11 cellular contexts compared by ENCODE assay signal in the genomic region with DNA sequence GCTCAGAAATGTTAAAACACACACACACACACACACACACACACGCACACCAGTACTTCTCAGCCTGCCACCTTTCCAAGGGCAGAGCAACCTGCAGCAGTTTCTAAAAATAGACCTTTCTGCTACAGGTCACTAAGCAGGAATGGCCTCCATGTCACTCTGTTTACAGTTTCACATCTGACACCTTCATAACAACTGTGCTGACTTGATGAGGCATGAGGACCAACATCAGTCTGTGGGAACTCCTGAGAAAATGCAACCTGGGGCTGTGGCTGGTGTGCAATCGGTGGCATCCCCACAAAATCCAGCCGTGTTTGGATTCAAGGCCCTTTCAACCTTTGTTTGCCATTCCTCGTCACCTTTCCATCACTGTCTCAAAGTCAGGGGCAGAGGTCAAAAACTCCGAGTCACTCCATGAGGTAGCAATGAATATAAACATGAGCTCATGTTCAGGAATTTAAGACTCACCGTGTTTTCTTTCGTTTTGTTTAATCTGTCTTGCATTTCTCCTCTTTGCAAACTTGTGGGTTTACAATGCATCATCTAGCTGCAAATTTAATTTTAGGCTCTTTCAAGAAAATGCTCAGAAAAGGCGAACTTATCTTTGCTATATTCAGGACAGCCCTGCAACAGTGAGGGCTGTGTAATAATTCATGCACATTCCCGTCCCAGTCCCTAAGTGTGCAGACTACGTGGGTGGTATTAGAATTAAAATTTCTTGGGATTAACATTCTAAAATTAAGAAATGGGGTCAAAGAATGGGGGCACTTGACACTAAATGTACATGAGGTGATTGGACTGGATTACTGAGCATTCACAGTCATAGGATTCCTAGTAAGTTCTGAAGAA.
DNase-seq lines count a peak whose midpoint lies in the region; ATAC-seq, FAIRE-seq and TF ChIP-seq lines count a peak whose summit lies in the region.
"Had no signal": no experiment of that assay in that cellular context is flagged by ENCODE, and none has a peak within 500 bp of the region (broad histone marks: within the 10 kb centered on the region; RNA-seq: fewer than 3 reads in every experiment).

No MANE protein-coding gene starts in this region.

- peaks cover 21% of the 10 kb centered on the region for H3K4me1 ChIP-seq in KMS-11 (ENCODE audit: low read depth, poor library complexity, severe bottlenecking)
- H3K4me1 ChIP-seq in lower lobe of right lung = no peaks in the 10 kb centered on the region
- H3K4me1 ChIP-seq: foreskin keratinocyte had no signal

- H3K27me3 Mint-ChIP-seq in natural killer cell (ENCODE audit: low read depth in 2 of 2) = peaks cover 3 to 9% of the 10 kb centered on the region in 2 donors

- no peaks in the 10 kb centered on the region for H4K20me1 ChIP-seq in KMS-11 (ENCODE audit: insufficient read depth)

- peak; percentile 57 for DNase-seq in AG04450 (ENCODE audit: low read depth, low spot score)
- peak; percentile 75 for DNase-seq in astrocyte of the hippocampus (ENCODE audit: low read depth, low spot score)
- DNase-seq in lower lobe of right lung = no peak
- no peak for DNase-seq in HTR-8/SVneo (ENCODE audit: insufficient read length, low spot score)
- DNase-seq in activated naive CD4-positive, alpha-beta T cell (lab: John Stamatoyannopoulos, UW) = no peak
- DNase-seq in natural killer cell = no peak
- DNase-seq: activated naive CD4-positive, alpha-beta T cell treated with Interleukin-2 at 50 U/mL for 16 hours; CD4-positive, alpha-beta memory T cell had no signal

- H2AFZ ChIP-seq in KMS-11 (ENCODE audit: low read depth) = peak overlapping the region; percentile 11; the same call in 1 of the 2 replicates

- no peak for TF ChIP-seq CTCF in AG04450 (IDR thresholded peaks at IDR 0.05; ENCODE audit: low read depth, low read length)
- TF ChIP-seq CTCF in KMS-11 (conservative IDR thresholded peaks at IDR 0.05; ENCODE audit: low read depth, low read length) = no peak
- TF ChIP-seq CTCF in lower lobe of right lung (IDR thresholded peaks at IDR 0.05) = no peak
- TF ChIP-seq CTCF in natural killer cell (IDR thresholded peaks at IDR 0.05) = no peak

- H3K36me3 ChIP-seq in KMS-11 (ENCODE audit: insufficient read depth) = no peaks in the 10 kb centered on the region
- H3K36me3 ChIP-seq in lower lobe of right lung = no peaks in the 10 kb centered on the region

- FAIRE-seq in HTR-8/SVneo (lab: Jason Lieb, UNC) = no peak

- H3K27me3 ChIP-seq in AG04450 (ENCODE audit: control insufficient read depth, insufficient read depth, low read length) (no peaks in the 10 kb centered on the region), KMS-11 (ENCODE audit: insufficient read depth, low read depth) (no peaks in the 10 kb centered on the region), lower lobe of right lung (ENCODE audit: low read depth) (no peaks in the 10 kb centered on the region)

- H3K27ac ChIP-seq in AG04450 (ENCODE audit: low read depth, low read length) (peak overlapping the region; percentile 67), KMS-11 (peak overlapping the region; percentile 6; the same call in 1 of the 2 replicates), lower lobe of right lung (no peak overlapping the region)
- H3K27ac ChIP-seq: foreskin keratinocyte had no signal

- H3K4me2 ChIP-seq in KMS-11 = peak overlapping the region; percentile 55

- no peak overlapping the region for H3K4me3 Mint-ChIP-seq in natural killer cell
- H3K4me3 Mint-ChIP-seq: CD4-positive, alpha-beta memory T cell had no signal

- no peaks in the 10 kb centered on the region for H3K4me1 Mint-ChIP-seq in natural killer cell
- H3K4me1 Mint-ChIP-seq: CD4-positive, alpha-beta memory T cell had no signal

- H3K4me3 ChIP-seq in AG04450 (ENCODE audit: low read depth, low read length) (no peak overlapping the region; the same call in none of the 2 replicates), KMS-11 (IDR thresholded peaks at IDR 0.05; ENCODE audit: insufficient read depth, low read depth, low read length) (no peak overlapping the region), lower lobe of right lung (no peak overlapping the region)

- intact Hi-C loops in lower lobe of right lung (cut with DNase I) = no loop called here
- intact Hi-C loops in natural killer cell (cut with micrococcal nuclease) = no loop called here

- POLR2A ChIA-PET in AG04450 (lab: Yijun Ruan, JAX) = interaction anchor here (0.6 kb wide), 1 partner anchor 20 kb away, joined by 5 read pairs; no protein-coding TSS in a partner anchor

- no peak overlapping the region for H3K27ac Mint-ChIP-seq in natural killer cell
- H3K27ac Mint-ChIP-seq: CD4-positive, alpha-beta memory T cell had no signal

- no peaks in the 10 kb centered on the region for H3K9me3 ChIP-seq in AG04450 (ENCODE audit: control insufficient read depth, insufficient read depth, low read length)
- no peaks in the 10 kb centered on the region for H3K9me3 ChIP-seq in lower lobe of right lung

- ATAC-seq in lower lobe of right lung = peak; percentile 45 to 64
- ATAC-seq in HG03521 (IDR thresholded peaks at IDR 0.05; ENCODE audit: unreplicated experiment) = no peak
- ATAC-seq in natural killer cell = no peak
- ATAC-seq: foreskin keratinocyte had no signal

- no peaks in the 10 kb centered on the region for H3K79me2 ChIP-seq in KMS-11 (ENCODE audit: insufficient read depth, low read depth)

- H3K36me3 Mint-ChIP-seq in natural killer cell = no peaks in the 10 kb centered on the region
- H3K36me3 Mint-ChIP-seq: CD4-positive, alpha-beta memory T cell had no signal

- H3K9ac ChIP-seq in KMS-11 = no peak overlapping the region

- CTCF ChIA-PET in AG04450 (lab: Charles Lee) = interaction anchor here (0.7 to 1.2 kb wide), 2 partner anchors 16 to 64 kb away, joined by 3 read pairs; no protein-coding TSS in a partner anchor

- H3K9me3 Mint-ChIP-seq in natural killer cell = no peaks in the 10 kb centered on the region

Comparison
In these comparisons a context has a peak if more than half of its experiments do, and no peak if none do; other contexts are left out.
1. DNase-seq: peak in AG04450 (single experiment) and astrocyte of the hippocampus (single experiment); none in lower lobe of right lung (single experiment), HTR-8/SVneo (single experiment), activated naive CD4-positive, alpha-beta T cell (0 of 4) and natural killer cell (single experiment).
2. ATAC-seq: peak in lower lobe of right lung (2 of 2); none in HG03521 (single experiment) and natural killer cell (0 of 3).